In the genomic region with DNA sequence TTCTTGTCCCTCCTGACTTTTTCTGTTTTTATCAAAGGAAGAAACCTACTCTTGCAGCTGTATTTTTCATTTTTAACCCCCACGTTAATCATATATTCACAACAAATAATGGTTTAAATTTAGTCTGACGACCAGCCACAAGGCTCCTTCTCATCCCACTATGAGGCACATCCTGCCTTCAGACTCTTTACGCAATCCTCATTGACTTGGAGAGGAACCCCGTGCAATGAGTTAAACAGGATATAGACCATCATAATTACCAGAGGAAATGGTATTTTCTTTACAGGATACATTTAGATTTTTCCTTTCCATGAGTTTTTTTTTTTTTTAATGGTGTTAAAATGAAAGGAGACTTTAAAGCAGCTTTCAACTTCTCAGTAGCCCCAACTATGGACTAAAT, we compare ENCODE assay signal across 14 cellular contexts.
DNase-seq lines count a peak whose midpoint lies in the region; FAIRE-seq and TF ChIP-seq lines count a peak whose summit lies in the region.
"Had no signal": no experiment of that assay in that cellular context is flagged by ENCODE, and none has a peak within 500 bp of the region (broad histone marks: within the 10 kb centered on the region; RNA-seq: fewer than 3 reads in every experiment).

No MANE protein-coding gene starts in this region.

- DNase-seq in A172 (ENCODE audit: low spot score): peak; percentile 70
- DNase-seq in HS-5 (ENCODE audit: low read depth): peak; percentile 74
- DNase-seq in astrocyte of the spinal cord (ENCODE audit: low read depth, low spot score): peak; percentile 83
- no peak for DNase-seq in kidney
- no peak for DNase-seq in HPDE6-E6E7 (ENCODE audit: extremely low spot score)
- no peak for DNase-seq in DMS53 treated with DMSO at 0.1 percent for 48 hours (lab: John Stamatoyannopoulos, UW; ENCODE audit: unreplicated experiment)
- no peak for DNase-seq in urothelium cell line (ENCODE audit: low spot score)
- no peak for DNase-seq in activated gamma-delta T cell (lab: John Stamatoyannopoulos, UW)
- DNase-seq: activated CD8-positive, alpha-beta memory T cell treated with anti-CD3 and anti-CD28 coated beads, Interleukin-2, amount 10 ng/mL, durations not matched to agents 7 days and 5 days; adrenal gland; KG1; NCI-H510A; right cardiac atrium had no signal

- in situ Hi-C loops in astrocyte of the spinal cord (cut with HindIII; ENCODE audit: low sequenced_read_pairs): no loop called here

- H3K9ac ChIP-seq in kidney (ENCODE audit: low read length in 2 of 2): no peak overlapping the region

- peaks cover 0 to 5% of the 10 kb centered on the region in 2 donors for H3K4me1 ChIP-seq in kidney (ENCODE audit: control insufficient read depth in 1 of 2, insufficient read depth in 1 of 2, low read depth in 1 of 2, low read length in 2 of 2)

- H3K36me3 ChIP-seq in kidney (ENCODE audit: control insufficient read depth in 1 of 2, insufficient read depth in 2 of 2, low read length in 2 of 2): no peaks in the 10 kb centered on the region
- H3K36me3 ChIP-seq: adrenal gland had no signal

- FAIRE-seq in kidney (lab: Jason Lieb, UNC): peak; percentile 6
- no peak for FAIRE-seq in urothelium cell line (lab: Jason Lieb, UNC)

- TF ChIP-seq CTCF in astrocyte of the spinal cord (IDR thresholded peaks at IDR 0.05; ENCODE audit: low read depth, low read length) (no peak), kidney (IDR thresholded peaks at IDR 0.05; ENCODE audit: borderline replicate concordance, extremely low read depth, insufficient read depth) (no peak)

- intact Hi-C loops in kidney (cut with DNase I): no loop called here

- H3K9me3 ChIP-seq in kidney (ENCODE audit: control insufficient read depth in 1 of 2, low read length in 2 of 2): no peaks in the 10 kb centered on the region
- H3K9me3 ChIP-seq: adrenal gland had no signal

- H3K4me3 ChIP-seq in astrocyte of the spinal cord (ENCODE audit: low read depth, low read length) (no peak overlapping the region), kidney (ENCODE audit: low read length in 2 of 2) (no peak overlapping the region)
- H3K4me3 ChIP-seq: adrenal gland, lung had no signal

- H3K27ac ChIP-seq in kidney (ENCODE audit: low read depth in 2 of 2, low read length in 2 of 2): no peak overlapping the region

Comparison
In these comparisons a context has a peak if more than half of its experiments do, and no peak if none do; other contexts are left out.
1. DNase-seq: peak in A172 (single experiment), HS-5 (single experiment) and astrocyte of the spinal cord (single experiment); none in kidney (single experiment), HPDE6-E6E7 (single experiment), DMS53 treated with DMSO at 0.1 percent for 48 hours (single experiment), urothelium cell line (single experiment) and activated gamma-delta T cell (single experiment).